Comparison of ENCODE assay signal across 9 cellular contexts in the genomic region with DNA sequence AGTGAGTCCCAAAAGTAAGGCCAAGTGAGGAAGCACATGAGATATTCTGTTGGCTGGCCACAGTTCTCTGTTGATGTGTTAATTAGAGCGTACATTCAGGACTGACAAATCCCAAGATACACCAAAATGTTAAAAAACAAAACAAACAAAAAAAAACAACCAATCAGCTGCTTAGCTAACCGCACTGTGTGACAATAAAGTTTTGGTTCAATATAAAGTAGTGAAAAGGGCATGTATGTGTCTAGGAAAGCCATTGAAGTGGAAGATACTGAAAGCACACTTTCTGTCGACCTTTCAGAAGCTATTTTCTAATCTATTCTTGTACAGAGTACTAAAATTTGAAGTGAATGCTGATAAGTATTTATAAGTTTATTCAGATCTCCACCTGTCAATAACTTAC.
"Had no signal": no experiment of that assay in that cellular context is flagged by ENCODE, and none has a peak within 500 bp of the region (broad histone marks: within the 10 kb centered on the region; RNA-seq: fewer than 3 reads in every experiment).

No MANE protein-coding gene starts in this region.

- H3K4me3 ChIP-seq: GM23248 had no signal

- H3K9ac ChIP-seq: GM23248, KMS-11 had no signal

- H3K4me3 Mint-ChIP-seq: H9 had no signal

- H3K27ac Mint-ChIP-seq: H9 had no signal

- FAIRE-seq: H1, H54, HTR-8/SVneo had no signal

- DNase-seq: GM23248, H9, HCEC 1CT, IMR-90, KBM-7 had no signal

- H2AFZ ChIP-seq: GM23248 had no signal

- H3K27ac ChIP-seq: GM23248, KMS-11 had no signal

- H3K4me2 ChIP-seq: KMS-11 had no signal

- H3K9me3 Mint-ChIP-seq: H9 had no signal
